ENCODE assay signal across 19 cellular contexts in the genomic region with DNA sequence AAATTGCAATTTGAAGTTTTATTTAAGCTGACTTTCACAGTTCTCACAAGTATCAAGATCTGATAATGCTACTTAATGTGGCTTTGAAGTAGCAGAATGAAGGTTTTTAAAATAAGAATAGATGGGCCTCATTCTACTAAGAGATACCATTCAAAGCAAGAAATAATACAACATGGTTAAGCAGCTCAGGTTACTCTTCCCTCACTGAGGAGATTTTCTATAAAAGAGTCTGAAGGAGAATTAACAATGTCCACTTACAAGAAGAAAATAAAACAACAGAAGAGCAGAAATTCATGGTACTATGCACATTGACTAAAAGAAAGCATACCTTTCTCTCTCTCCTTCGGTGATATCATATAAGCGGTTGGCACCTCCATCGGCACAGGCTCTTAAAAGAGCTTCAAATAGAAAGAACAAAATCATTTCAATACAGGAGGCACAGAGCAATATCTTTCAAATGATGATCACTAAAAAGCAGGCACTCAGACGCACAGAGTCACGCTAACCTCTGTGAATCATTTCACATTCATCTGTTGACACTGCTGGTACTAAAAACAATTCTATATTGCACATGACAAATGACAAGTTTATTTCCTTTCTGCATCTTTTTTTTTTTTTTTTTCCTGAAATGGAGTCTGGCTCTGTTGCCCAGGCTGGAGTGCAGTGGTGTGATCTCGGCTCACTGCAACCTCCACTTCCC.
"Had no signal": no experiment of that assay in that cellular context is flagged by ENCODE, and none has a peak within 500 bp of the region (broad histone marks: within the 10 kb centered on the region; RNA-seq: fewer than 3 reads in every experiment).

No MANE protein-coding gene starts in this region.

- DNase-seq: dermis blood vessel endothelial cell; dorsolateral prefrontal cortex; effector CD4-positive, alpha-beta T cell; effector memory CD4-positive, alpha-beta T cell; foreskin fibroblast; foreskin melanocyte; gastrocnemius medialis; glutamatergic neuron; head of caudate nucleus; heart right ventricle; hippocampal formation; left cardiac atrium; left lung; left ventricle myocardium superior; lower lobe of right lung; mesenchymal stem cell; midbrain had no signal

- H3K27me3 ChIP-seq: dorsolateral prefrontal cortex, esophagus muscularis mucosa, gastrocnemius medialis, heart right ventricle, left lung had no signal

- H3K9me3 ChIP-seq: esophagus muscularis mucosa, gastrocnemius medialis, heart right ventricle, left lung, lower lobe of right lung had no signal

- H3K36me3 ChIP-seq: esophagus muscularis mucosa, gastrocnemius medialis, heart right ventricle, left lung, lower lobe of right lung had no signal

- H3K4me1 ChIP-seq: esophagus muscularis mucosa, gastrocnemius medialis, heart right ventricle, left lung, lower lobe of right lung had no signal

- ATAC-seq: gastrocnemius medialis, heart right ventricle, left cardiac atrium, left lung, left ventricle myocardium superior, lower lobe of right lung had no signal

- H3K27ac ChIP-seq: coronary artery, dorsolateral prefrontal cortex, esophagus muscularis mucosa, gastrocnemius medialis, heart right ventricle, left lung, lower lobe of right lung had no signal

- H3K4me3 ChIP-seq: coronary artery, dorsolateral prefrontal cortex, esophagus muscularis mucosa, gastrocnemius medialis, heart right ventricle, left lung, lower lobe of right lung had no signal
